Comparison of ENCODE assay signal across 9 cellular contexts in genomic region chr3:141878812-141879211, GRCh38. TPM values are rescaled to one million over a fixed set of nuclear protein-coding genes. Genes with fewer than 3 reads are reported as not detected.
DNase-seq lines count a peak whose midpoint lies in the region; ATAC-seq, FAIRE-seq and TF ChIP-seq lines count a peak whose summit lies in the region.
"Had no signal": no experiment of that assay in that cellular context is flagged by ENCODE, and none has a peak within 500 bp of the region (broad histone marks: within the 10 kb centered on the region; RNA-seq: fewer than 3 reads in every experiment).

No MANE protein-coding gene starts in this region.

- no peak for ATAC-seq in GM19328 (IDR thresholded peaks at IDR 0.05; ENCODE audit: unreplicated experiment)
- no peak for ATAC-seq in GM21529 (IDR thresholded peaks at IDR 0.05; ENCODE audit: unreplicated experiment)
- ATAC-seq in HG03045 (IDR thresholded peaks at IDR 0.05; ENCODE audit: unreplicated experiment): no peak

- CTCF ChIA-PET in HEK293 (lab: Yijun Ruan, JAX): no interaction called here

- TF ChIP-seq CTCF in CD14-positive monocyte (IDR thresholded peaks at IDR 0.05): no peak
- TF ChIP-seq CTCF in HEK293 (tag by site-specific recombination; IDR thresholded peaks at IDR 0.05): no peak

- peaks cover 44% of the 10 kb centered on the region for H3K4me1 Mint-ChIP-seq in CD14-positive monocyte
- peaks cover 58% of the 10 kb centered on the region for H3K4me1 Mint-ChIP-seq in activated naive CD8-positive, alpha-beta T cell (ENCODE audit: low read depth)

- H3K27ac Mint-ChIP-seq in CD14-positive monocyte: peak overlapping the region in 1 of 7 donors; percentile 63
- H3K27ac Mint-ChIP-seq in activated naive CD8-positive, alpha-beta T cell: no peak overlapping the region

- intact Hi-C loops in CD14-positive monocyte (cut with micrococcal nuclease): loop anchor here (5.0 kb wide), 2 partner anchors 82 to 137 kb away; no protein-coding TSS in a partner anchor

- no peak overlapping the region for H3K27ac ChIP-seq in HEK293 (ENCODE audit: extremely low read depth, low read depth, low read length)

- no peaks in the 10 kb centered on the region for H3K4me1 ChIP-seq in HEK293 (ENCODE audit: control insufficient read depth, insufficient read depth, low read length)

- H3K4me3 ChIP-seq in HEK293 (ENCODE audit: low read depth, low read length): peak overlapping the region; percentile 88

- no peak for DNase-seq in CD14-positive monocyte (ENCODE audit: low spot score)
- DNase-seq in iris pigment epithelial cell (ENCODE audit: low read depth): peak; percentile 62
- no peak for DNase-seq in H54 (ENCODE audit: insufficient read length, low spot score)
- DNase-seq: sigmoid colon had no signal

- no peaks in the 10 kb centered on the region for H3K9me3 ChIP-seq in HEK293 (ENCODE audit: control insufficient read depth, insufficient read depth, low read depth, low read length)
- H3K9me3 ChIP-seq: sigmoid colon had no signal

- POLR2A ChIA-PET in HEK293 (lab: Yijun Ruan, JAX): no interaction called here

- H3K9me3 Mint-ChIP-seq in CD14-positive monocyte: no peaks in the 10 kb centered on the region
- no peaks in the 10 kb centered on the region for H3K9me3 Mint-ChIP-seq in activated naive CD8-positive, alpha-beta T cell (ENCODE audit: low read depth)

- H3K27me3 Mint-ChIP-seq in CD14-positive monocyte (ENCODE audit: low read depth in 3 of 3): peaks cover 0 to 1% (median 0%) of the 10 kb centered on the region in 3 donors
- H3K27me3 Mint-ChIP-seq in activated naive CD8-positive, alpha-beta T cell: no peaks in the 10 kb centered on the region

- H3K4me3 Mint-ChIP-seq in CD14-positive monocyte: peak overlapping the region; percentile 63 to 89
- peak overlapping the region; percentile 95 for H3K4me3 Mint-ChIP-seq in activated naive CD8-positive, alpha-beta T cell

- TF ChIP-seq POLR2A in H54 (IDR thresholded peaks at IDR 0.05; ENCODE audit: low read depth, low read length): no peak

- peaks cover 0 to 9% of the 10 kb centered on the region in 2 experiments; a peak in 1 of 3 replicates for H3K36me3 ChIP-seq in HEK293 (ENCODE audit: control insufficient read depth in 2 of 2, insufficient read depth in 1 of 2, low read length in 2 of 2)
- H3K36me3 ChIP-seq: sigmoid colon had no signal

- no peak for FAIRE-seq in H54 (lab: Jason Lieb, UNC)

- H3K36me3 Mint-ChIP-seq in CD14-positive monocyte: peaks cover 12 to 17% of the 10 kb centered on the region in 2 donors
- peaks cover 14% of the 10 kb centered on the region for H3K36me3 Mint-ChIP-seq in activated naive CD8-positive, alpha-beta T cell

TF ChIP-seq in HEK293, 187 proteins besides CTCF, POLR2A, EP300 and RAD21:
- no peak for TF ChIP-seq ZNF394 (tag by site-specific recombination; IDR thresholded peaks at IDR 0.05; ENCODE audit: borderline replicate concordance)
- TF ChIP-seq ZBTB20 (tag by site-specific recombination; IDR thresholded peaks at IDR 0.05): peak; percentile 61; the same call in 1 of the 2 replicates
- 0 out of 2 replicates have a peak, but pooled peaks have one; percentile 19 for TF ChIP-seq IKZF3 (tag by site-specific recombination; IDR thresholded peaks at IDR 0.05)
- TF ChIP-seq ZBTB17 (tag by site-specific recombination; IDR thresholded peaks at IDR 0.05): peak; percentile 22; the same call in 1 of the 2 replicates

RNA-seq across cellular contexts. Expression of gene ATP1B3, which starts 2.4 kb away (rescaled TPM):
- polyA plus RNA-seq in CD14-positive monocyte: 100 to 1,000 TPM; 177 to 208 TPM
